ENCODE assay signal across 13 cellular contexts in genomic region chr1:32309960-32310359, GRCh38. TPM values are rescaled to one million over a fixed set of nuclear protein-coding genes. Genes with fewer than 3 reads are reported as not detected.
DNase-seq lines count a peak whose midpoint lies in the region; ATAC-seq and TF ChIP-seq lines count a peak whose summit lies in the region.
"Had no signal": no experiment of that assay in that cellular context is flagged by ENCODE, and none has a peak within 500 bp of the region (broad histone marks: within the 10 kb centered on the region; RNA-seq: fewer than 3 reads in every experiment).

No MANE protein-coding gene starts in this region.

- peaks cover 46 to 49% (median 49%) of the 10 kb centered on the region in 3 donors for H3K4me1 Mint-ChIP-seq in IgD-negative memory B cell

- H3K36me3 Mint-ChIP-seq in IgD-negative memory B cell: peaks cover 4% of the 10 kb centered on the region

- peak overlapping the region in 1 of 4 donors; percentile 49 for H3K4me3 Mint-ChIP-seq in IgD-negative memory B cell
- H3K4me3 Mint-ChIP-seq: activated naive CD4-positive, alpha-beta T cell treated with anti-CD3 and anti-CD28 coated beads for 36 hours had no signal

- ATAC-seq in GM21737 (IDR thresholded peaks at IDR 0.05; ENCODE audit: unreplicated experiment): no peak
- no peak for ATAC-seq in GM19395 (IDR thresholded peaks at IDR 0.05; ENCODE audit: unreplicated experiment)
- ATAC-seq: left colon had no signal

- DNase-seq in fibroblast of villous mesenchyme (ENCODE audit: low read depth) (peak; percentile 15), SJCRH30 (no peak)
- DNase-seq: activated naive CD4-positive, alpha-beta T cell treated with anti-CD3 and anti-CD28 coated beads for 36 hours; C1 segment of cervical spinal cord; foreskin fibroblast; left colon; NCI-H82; Peyer's patch; WERI-Rb-1 had no signal

- H3K27ac ChIP-seq in C4-2B: peak overlapping the region; percentile 59
- H3K27ac ChIP-seq in SJCRH30: no peak overlapping the region
- H3K27ac ChIP-seq: WERI-Rb-1 had no signal

- no peak overlapping the region for H3K4me3 ChIP-seq in fibroblast of villous mesenchyme (ENCODE audit: low read depth, low read length)
- no peak overlapping the region for H3K4me3 ChIP-seq in SJCRH30
- H3K4me3 ChIP-seq: Peyer's patch had no signal

- H3K4me1 ChIP-seq in SJCRH30: no peaks in the 10 kb centered on the region; the same call in 1 of the 2 replicates

- no peaks in the 10 kb centered on the region for H3K27me3 ChIP-seq in SJCRH30
- H3K27me3 ChIP-seq: Peyer's patch had no signal

- H3K9me3 ChIP-seq in SJCRH30 (replicated peaks): peaks cover 4% of the 10 kb centered on the region
- H3K9me3 ChIP-seq: Peyer's patch had no signal

- no peaks in the 10 kb centered on the region for H3K9me3 Mint-ChIP-seq in IgD-negative memory B cell
- H3K9me3 Mint-ChIP-seq: activated naive CD4-positive, alpha-beta T cell treated with anti-CD3 and anti-CD28 coated beads for 36 hours had no signal

- peak overlapping the region; percentile 69 to 95 (median 84) for H3K27ac Mint-ChIP-seq in IgD-negative memory B cell
- H3K27ac Mint-ChIP-seq: activated naive CD4-positive, alpha-beta T cell treated with anti-CD3 and anti-CD28 coated beads for 36 hours had no signal

- TF ChIP-seq CTCF in C4-2B (conservative IDR thresholded peaks at IDR 0.05) (no peak), fibroblast of villous mesenchyme (IDR thresholded peaks at IDR 0.05; ENCODE audit: insufficient read depth, low read depth, low read length) (no peak)

- H3K36me3 ChIP-seq in SJCRH30: peaks cover 26% of the 10 kb centered on the region

- H3K27me3 Mint-ChIP-seq in IgD-negative memory B cell: no peaks in the 10 kb centered on the region

RNA-seq across cellular contexts. Expression of gene HDAC1, which starts 18.1 kb away (rescaled TPM):
- 183 TPM for polyA plus RNA-seq in IgD-negative memory B cell
- 67.6 and 95.0 TPM in 2 replicates for total RNA-seq in fibroblast of villous mesenchyme
- total RNA-seq in SJCRH30 (2014; rRNA removed; shearing (Covaris generic)): 156 and 160 TPM in 2 replicates

RNA-seq across cellular contexts. Expression of gene MARCKSL1, which starts 26.1 kb away (rescaled TPM):
- 219 TPM for polyA plus RNA-seq in IgD-negative memory B cell
- 30.9 and 32.4 TPM in 2 replicates for total RNA-seq in fibroblast of villous mesenchyme
- 207 and 208 TPM in 2 replicates for total RNA-seq in SJCRH30 (2014; rRNA removed; shearing (Covaris generic))

RNA-seq across cellular contexts. Expression of gene FAM229A, which starts 52.3 kb away (rescaled TPM):
- polyA plus RNA-seq in IgD-negative memory B cell: 1.7 TPM
- 1.3 TPM in 2 replicates for total RNA-seq in fibroblast of villous mesenchyme
- 2.1 and 4.2 TPM in 2 replicates for total RNA-seq in SJCRH30 (2014; rRNA removed; shearing (Covaris generic))

RNA-seq across cellular contexts. Expression of gene TSSK3, which starts 52.4 kb away (rescaled TPM):
- not detected for polyA plus RNA-seq in IgD-negative memory B cell
- 0.86 and 0.97 TPM in 2 replicates for total RNA-seq in fibroblast of villous mesenchyme
- total RNA-seq in SJCRH30 (2014; rRNA removed; shearing (Covaris generic)): 1.0 and 1.2 TPM in 2 replicates

RNA-seq across cellular contexts. Expression of gene LCK, which starts 58.9 kb away (rescaled TPM):
- 80.5 TPM for polyA plus RNA-seq in IgD-negative memory B cell
- 0.43 TPM in 1 of 2 replicates, not detected in the other for total RNA-seq in fibroblast of villous mesenchyme
- total RNA-seq in SJCRH30 (2014; rRNA removed; shearing (Covaris generic)): 0.43 TPM in 1 of 2 replicates, not detected in the other
